ENCODE assay signal across 18 cellular contexts in the genomic region with DNA sequence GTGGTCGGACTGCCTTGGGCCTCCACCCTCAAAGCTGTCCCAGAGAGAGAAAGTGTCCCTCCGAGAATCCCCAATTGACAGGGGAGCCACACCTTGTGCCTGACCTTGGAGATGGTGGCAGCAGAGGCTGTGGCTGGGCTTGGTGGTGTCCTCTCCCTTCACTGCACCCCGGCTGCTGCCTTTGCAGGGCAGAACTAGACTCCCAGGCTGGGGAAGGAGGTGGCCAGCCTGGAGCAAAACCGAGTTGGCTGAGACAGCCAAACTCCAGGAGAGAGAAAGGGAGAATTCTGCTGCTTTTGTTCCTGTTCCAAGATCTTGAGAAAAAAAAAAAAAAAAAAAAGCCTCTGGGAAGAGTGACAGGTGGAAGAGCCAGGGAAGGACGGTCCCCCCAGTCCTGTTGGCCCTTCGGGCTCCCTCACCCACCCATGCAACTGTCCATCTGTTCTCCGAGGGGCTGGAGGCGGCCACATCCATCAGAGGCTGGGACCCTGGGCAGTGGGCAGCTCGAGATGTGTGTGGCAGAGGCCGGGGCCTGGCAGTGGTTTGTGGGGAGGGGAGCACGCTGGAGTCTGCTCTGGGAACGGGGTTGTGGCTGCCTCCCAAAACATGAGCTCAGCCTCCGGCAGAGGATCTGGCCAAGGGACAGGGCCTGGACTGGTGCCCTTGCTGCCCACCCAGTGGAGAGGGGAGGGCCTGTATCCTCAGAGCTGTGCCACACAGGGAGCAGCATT. TPM values are rescaled to one million over a fixed set of nuclear protein-coding genes. Genes with fewer than 3 reads are reported as not detected.
A peak's percentile ranks its signal among the peaks of the same experiment; 100 is the strongest.
DNase-seq lines count a peak whose midpoint lies in the region; ATAC-seq and TF ChIP-seq lines count a peak whose summit lies in the region.
"Had no signal": no experiment of that assay in that cellular context is flagged by ENCODE, and none has a peak within 500 bp of the region (broad histone marks: within the 10 kb centered on the region; RNA-seq: fewer than 3 reads in every experiment).

No MANE protein-coding gene starts in this region.

- no peaks in the 10 kb centered on the region for H3K79me2 ChIP-seq in neural progenitor cell (ENCODE audit: low read depth)

- H3K27me3 ChIP-seq in body of pancreas = no peaks in the 10 kb centered on the region
- no peaks in the 10 kb centered on the region for H3K27me3 ChIP-seq in CD4-positive, alpha-beta memory T cell (ENCODE audit: insufficient read depth, low read length)
- no peaks in the 10 kb centered on the region for H3K27me3 ChIP-seq in neural progenitor cell

- no peaks in the 10 kb centered on the region for H4K20me1 ChIP-seq in neural progenitor cell (ENCODE audit: low read depth)

- H3K4me3 Mint-ChIP-seq in progenitor cell of endocrine pancreas (ENCODE audit: low read depth) = no peak overlapping the region
- H3K4me3 Mint-ChIP-seq in CD4-positive, alpha-beta memory T cell = no peak overlapping the region
- H3K4me3 Mint-ChIP-seq in neural progenitor cell = no peak overlapping the region
- H3K4me3 Mint-ChIP-seq: naive B cell, T-cell had no signal

- H2AFZ ChIP-seq in neural progenitor cell (replicated peaks) = no peak overlapping the region

- no peak for TF ChIP-seq POLR2A in body of pancreas (IDR thresholded peaks at IDR 0.05)

- no peaks in the 10 kb centered on the region for H3K27me3 Mint-ChIP-seq in progenitor cell of endocrine pancreas
- no peaks in the 10 kb centered on the region for H3K27me3 Mint-ChIP-seq in CD4-positive, alpha-beta memory T cell
- H3K27me3 Mint-ChIP-seq in neural progenitor cell (ENCODE audit: insufficient read depth, low read depth) = no peaks in the 10 kb centered on the region
- H3K27me3 Mint-ChIP-seq: naive B cell, T-cell had no signal

- no peak overlapping the region for H3K9ac ChIP-seq in neural progenitor cell

- no peak overlapping the region for H3K4me3 ChIP-seq in body of pancreas
- H3K4me3 ChIP-seq in CD4-positive, alpha-beta memory T cell (ENCODE audit: low read length in 2 of 2) = no peak overlapping the region
- no peak overlapping the region for H3K4me3 ChIP-seq in neural progenitor cell

- H3K4me1 ChIP-seq in body of pancreas = peaks cover 23% of the 10 kb centered on the region
- no peaks in the 10 kb centered on the region for H3K4me1 ChIP-seq in CD4-positive, alpha-beta memory T cell (ENCODE audit: insufficient read depth, low read length)
- no peaks in the 10 kb centered on the region for H3K4me1 ChIP-seq in neural progenitor cell

- POLR2A ChIA-PET in CD4-positive, alpha-beta memory T cell (lab: Charles Lee; ENCODE audit: partially characterized antibody) = no interaction called here

- H3K9me3 ChIP-seq in body of pancreas = no peaks in the 10 kb centered on the region
- H3K9me3 ChIP-seq in CD4-positive, alpha-beta memory T cell (ENCODE audit: control insufficient read depth in 1 of 2, low read length in 2 of 2) = no peaks in the 10 kb centered on the region
- no peaks in the 10 kb centered on the region for H3K9me3 ChIP-seq in neural progenitor cell (ENCODE audit: low read depth)

- peak; percentile 90 for ATAC-seq in body of pancreas
- ATAC-seq in GM21737 (IDR thresholded peaks at IDR 0.05; ENCODE audit: unreplicated experiment) = no peak
- ATAC-seq in HG03378 (IDR thresholded peaks at IDR 0.05; ENCODE audit: unreplicated experiment) = no peak
- ATAC-seq: Panc1, T-cell had no signal

- no peaks in the 10 kb centered on the region for H3K36me3 ChIP-seq in body of pancreas (replicated peaks in 1 of 2; ENCODE audit: insufficient read depth in 1 of 2, low read depth in 2 of 2)
- H3K36me3 ChIP-seq in CD4-positive, alpha-beta memory T cell (ENCODE audit: insufficient read depth, low read length) = no peaks in the 10 kb centered on the region
- H3K36me3 ChIP-seq in neural progenitor cell = no peaks in the 10 kb centered on the region

- H3K4me1 Mint-ChIP-seq in progenitor cell of endocrine pancreas (ENCODE audit: low read depth) = no peaks in the 10 kb centered on the region
- H3K4me1 Mint-ChIP-seq in CD4-positive, alpha-beta memory T cell = no peaks in the 10 kb centered on the region
- H3K4me1 Mint-ChIP-seq in neural progenitor cell = no peaks in the 10 kb centered on the region

- CTCF ChIA-PET in CD4-positive, alpha-beta memory T cell (lab: Charles Lee; ENCODE audit: partially characterized antibody) = no interaction called here

- H3F3A ChIP-seq in neural progenitor cell (ENCODE audit: low read depth) = no peaks in the 10 kb centered on the region

- intact Hi-C loops in body of pancreas (cut with DNase I) = no loop called here
- intact Hi-C loops in CD4-positive, alpha-beta memory T cell (cut with micrococcal nuclease) = no loop called here

- H3K27ac ChIP-seq in body of pancreas (peak overlapping the region; percentile 54 to 90 (median 84)), neural progenitor cell (no peak overlapping the region)
- H3K27ac ChIP-seq in CD4-positive, alpha-beta memory T cell (ENCODE audit: low read depth, low read length) = no peak overlapping the region

- no peaks in the 10 kb centered on the region for H3K9me3 Mint-ChIP-seq in progenitor cell of endocrine pancreas (ENCODE audit: low read depth)
- H3K9me3 Mint-ChIP-seq in CD4-positive, alpha-beta memory T cell = no peaks in the 10 kb centered on the region
- H3K9me3 Mint-ChIP-seq in neural progenitor cell = no peaks in the 10 kb centered on the region
- H3K9me3 Mint-ChIP-seq: T-cell had no signal

- H3K27ac Mint-ChIP-seq in progenitor cell of endocrine pancreas (peak overlapping the region; percentile 62), neural progenitor cell (no peak overlapping the region)
- no peak overlapping the region for H3K27ac Mint-ChIP-seq in CD4-positive, alpha-beta memory T cell
- H3K27ac Mint-ChIP-seq: T-cell had no signal

- DNase-seq in C1 segment of cervical spinal cord (lab: John Stamatoyannopoulos, UW) (peak in 13 of 14 donors; percentile 11 to 85 (median 59)), body of pancreas (peak; percentile 79 to 92 (median 84)), hypothalamus (lab: John Stamatoyannopoulos, UW) (peak in 50 of 51 donors; percentile 10 to 85 (median 63)), progenitor cell of endocrine pancreas (ENCODE audit: low spot score, unreplicated experiment) (no peak), neural progenitor cell (ENCODE audit: low spot score) (no peak)
- DNase-seq in CD4-positive, alpha-beta memory T cell = no peak
- DNase-seq: activated CD4-positive, CD25-positive, alpha-beta regulatory T cell treated with anti-CD3 and anti-CD28 coated beads, Interleukin-2, amount 50 U/mL, for 72 hours; activated naive CD4-positive, alpha-beta T cell; cerebellar nuclear complex; kidney glomerular epithelial cell; naive B cell; NCI-H146; NCI-H526 treated with DMSO at 0.1 percent for 48 hours; stimulated activated naive CD4-positive, alpha-beta T cell; T-cell had no signal

- H3K36me3 Mint-ChIP-seq in progenitor cell of endocrine pancreas (ENCODE audit: insufficient read depth) (peaks cover 4% of the 10 kb centered on the region), neural progenitor cell (peaks cover 8% of the 10 kb centered on the region)
- no peaks in the 10 kb centered on the region for H3K36me3 Mint-ChIP-seq in CD4-positive, alpha-beta memory T cell
- H3K36me3 Mint-ChIP-seq: naive B cell, T-cell had no signal

- TF ChIP-seq CTCF in body of pancreas (IDR thresholded peaks at IDR 0.05) = peak in 1 of 7 experiments; percentile 11
- TF ChIP-seq CTCF in progenitor cell of endocrine pancreas (IDR thresholded peaks at IDR 0.05; ENCODE audit: unreplicated experiment) = no peak
- TF ChIP-seq CTCF in neural progenitor cell (IDR thresholded peaks at IDR 0.05) = no peak

- 27 to 33% methylated on average over 11 to 13 of the region's 13 CpGs for WGBS in body of pancreas, 2 donors

- no peak overlapping the region for H3K4me2 ChIP-seq in neural progenitor cell

RNA-seq across cellular contexts. Expression of a gene that starts 35.5 kb away (rescaled TPM):
- total RNA-seq in body of pancreas = 100 to 1,000 TPM in 1 of 2 donors, 10 to 100 TPM in 1; 31.6 to 120 TPM
- total RNA-seq in progenitor cell of endocrine pancreas = 39.9 and 42.0 TPM in 2 replicates
- total RNA-seq in CD4-positive, alpha-beta memory T cell = 1 to 10 TPM; 3.0 to 5.7 TPM
- polyA plus RNA-seq in CD4-positive, alpha-beta memory T cell = under 1 TPM; 0.15 to 0.36 TPM
- 7.5 and 29.6 TPM in 2 replicates for total RNA-seq in neural progenitor cell (ENCODE audit: low replicate concordance)

Comparison
In these comparisons a context has a peak if more than half of its experiments do, and no peak if none do; other contexts are left out.
1. DNase-seq: peak in C1 segment of cervical spinal cord (13 of 14), body of pancreas (4 of 4) and hypothalamus (50 of 51); none in progenitor cell of endocrine pancreas (single experiment), CD4-positive, alpha-beta memory T cell (0 of 5) and neural progenitor cell (single experiment).
2. H3K27ac ChIP-seq: peak in body of pancreas (4 of 4); none in CD4-positive, alpha-beta memory T cell (single experiment) and neural progenitor cell (single experiment).